Comparison of ENCODE assay signal across 1 cellular context in the genomic region with DNA sequence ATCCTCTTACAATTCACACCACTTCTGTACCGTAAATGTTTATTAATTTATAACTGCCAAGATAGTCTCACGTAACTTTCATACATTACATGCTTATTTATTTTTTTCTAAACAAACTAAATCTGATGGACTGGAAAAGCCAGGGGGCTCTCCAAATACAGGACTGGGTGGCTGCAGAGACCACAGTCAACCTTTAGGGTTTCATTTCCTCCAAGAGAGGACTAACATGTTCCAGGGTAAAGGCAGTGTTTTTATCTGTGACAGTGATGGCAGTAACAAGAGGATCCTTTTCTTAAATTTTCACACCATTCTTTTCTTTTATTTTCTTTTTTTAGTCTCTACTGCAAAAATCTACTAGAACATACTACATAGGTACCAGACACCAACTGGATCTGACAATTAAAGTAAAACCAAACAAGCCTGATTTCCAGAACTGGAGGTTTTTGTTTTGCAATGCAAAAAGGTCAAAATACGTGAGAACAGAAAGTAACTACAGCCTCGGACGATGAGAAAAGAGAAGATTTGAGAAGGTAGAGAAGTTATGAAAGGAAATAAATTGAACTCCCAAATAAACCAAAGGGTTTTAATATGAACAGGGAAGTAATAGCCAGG.
TF ChIP-seq lines count a peak whose summit lies in the region.

No MANE protein-coding gene starts in this region.

TF ChIP-seq in GM12878, 131 proteins besides CTCF, POLR2A, EP300 and RAD21 (continued from another document and continues in another):
- TF ChIP-seq MTA3 (IDR thresholded peaks at IDR 0.05; ENCODE audit: borderline replicate concordance, low read length): 0 out of 2 replicates have a peak, but pooled peaks have one; percentile 52
- TF ChIP-seq NRF1 (conservative IDR thresholded peaks at IDR 0.05; ENCODE audit: low read depth, low read length): no peak
- 0 out of 2 replicates have a peak, but pooled peaks have one; percentile 13 for TF ChIP-seq ATF7 (IDR thresholded peaks at IDR 0.05; ENCODE audit: low read depth)
- TF ChIP-seq, protein P1, sequence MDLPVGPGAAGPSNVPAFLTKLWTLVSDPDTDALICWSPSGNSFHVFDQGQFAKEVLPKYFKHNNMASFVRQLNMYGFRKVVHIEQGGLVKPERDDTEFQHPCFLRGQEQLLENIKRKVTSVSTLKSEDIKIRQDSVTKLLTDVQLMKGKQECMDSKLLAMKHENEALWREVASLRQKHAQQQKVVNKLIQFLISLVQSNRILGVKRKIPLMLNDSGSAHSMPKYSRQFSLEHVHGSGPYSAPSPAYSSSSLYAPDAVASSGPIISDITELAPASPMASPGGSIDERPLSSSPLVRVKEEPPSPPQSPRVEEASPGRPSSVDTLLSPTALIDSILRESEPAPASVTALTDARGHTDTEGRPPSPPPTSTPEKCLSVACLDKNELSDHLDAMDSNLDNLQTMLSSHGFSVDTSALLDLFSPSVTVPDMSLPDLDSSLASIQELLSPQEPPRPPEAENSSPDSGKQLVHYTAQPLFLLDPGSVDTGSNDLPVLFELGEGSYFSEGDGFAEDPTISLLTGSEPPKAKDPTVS (IDR thresholded peaks at IDR 0.05; ENCODE audit: low read depth, low read length): no peak
- TF ChIP-seq FOS (IDR thresholded peaks at IDR 0.05; ENCODE audit: borderline replicate concordance, extremely low read depth, insufficient read length): no peak
- TF ChIP-seq NR2C2 (IDR thresholded peaks at IDR 0.05; ENCODE audit: borderline replicate concordance, control insufficient read depth, insufficient read length, low read depth): no peak
- no peak for TF ChIP-seq SREBF2 (IDR thresholded peaks at IDR 0.05; ENCODE audit: low read length)
- no peak for TF ChIP-seq HDAC2 (IDR thresholded peaks at IDR 0.05)
- TF ChIP-seq SMC3 (IDR thresholded peaks at IDR 0.05; ENCODE audit: borderline replicate concordance, low read length): 0 out of 2 replicates have a peak, but pooled peaks have one; percentile 15
- no peak for TF ChIP-seq POLR2AphosphoS2 (IDR thresholded peaks at IDR 0.05; ENCODE audit: low read depth, low read length)
- TF ChIP-seq ZSCAN29 (IDR thresholded peaks at IDR 0.05): no peak
- TF ChIP-seq, protein P2, sequence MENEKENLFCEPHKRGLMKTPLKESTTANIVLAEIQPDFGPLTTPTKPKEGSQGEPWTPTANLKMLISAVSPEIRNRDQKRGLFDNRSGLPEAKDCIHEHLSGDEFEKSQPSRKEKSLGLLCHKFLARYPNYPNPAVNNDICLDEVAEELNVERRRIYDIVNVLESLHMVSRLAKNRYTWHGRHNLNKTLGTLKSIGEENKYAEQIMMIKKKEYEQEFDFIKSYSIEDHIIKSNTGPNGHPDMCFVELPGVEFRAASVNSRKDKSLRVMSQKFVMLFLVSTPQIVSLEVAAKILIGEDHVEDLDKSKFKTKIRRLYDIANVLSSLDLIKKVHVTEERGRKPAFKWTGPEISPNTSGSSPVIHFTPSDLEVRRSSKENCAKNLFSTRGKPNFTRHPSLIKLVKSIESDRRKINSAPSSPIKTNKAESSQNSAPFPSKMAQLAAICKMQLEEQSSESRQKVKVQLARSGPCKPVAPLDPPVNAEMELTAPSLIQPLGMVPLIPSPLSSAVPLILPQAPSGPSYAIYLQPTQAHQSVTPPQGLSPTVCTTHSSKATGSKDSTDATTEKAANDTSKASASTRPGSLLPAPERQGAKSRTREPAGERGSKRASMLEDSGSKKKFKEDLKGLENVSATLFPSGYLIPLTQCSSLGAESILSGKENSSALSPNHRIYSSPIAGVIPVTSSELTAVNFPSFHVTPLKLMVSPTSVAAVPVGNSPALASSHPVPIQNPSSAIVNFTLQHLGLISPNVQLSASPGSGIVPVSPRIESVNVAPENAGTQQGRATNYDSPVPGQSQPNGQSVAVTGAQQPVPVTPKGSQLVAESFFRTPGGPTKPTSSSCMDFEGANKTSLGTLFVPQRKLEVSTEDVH (IDR thresholded peaks at IDR 0.05; ENCODE audit: low read depth, partially characterized antibody): no peak
- no peak for TF ChIP-seq TBL1XR1 (IDR thresholded peaks at IDR 0.05; ENCODE audit: low read depth, low read length)
- TF ChIP-seq, protein P3, sequence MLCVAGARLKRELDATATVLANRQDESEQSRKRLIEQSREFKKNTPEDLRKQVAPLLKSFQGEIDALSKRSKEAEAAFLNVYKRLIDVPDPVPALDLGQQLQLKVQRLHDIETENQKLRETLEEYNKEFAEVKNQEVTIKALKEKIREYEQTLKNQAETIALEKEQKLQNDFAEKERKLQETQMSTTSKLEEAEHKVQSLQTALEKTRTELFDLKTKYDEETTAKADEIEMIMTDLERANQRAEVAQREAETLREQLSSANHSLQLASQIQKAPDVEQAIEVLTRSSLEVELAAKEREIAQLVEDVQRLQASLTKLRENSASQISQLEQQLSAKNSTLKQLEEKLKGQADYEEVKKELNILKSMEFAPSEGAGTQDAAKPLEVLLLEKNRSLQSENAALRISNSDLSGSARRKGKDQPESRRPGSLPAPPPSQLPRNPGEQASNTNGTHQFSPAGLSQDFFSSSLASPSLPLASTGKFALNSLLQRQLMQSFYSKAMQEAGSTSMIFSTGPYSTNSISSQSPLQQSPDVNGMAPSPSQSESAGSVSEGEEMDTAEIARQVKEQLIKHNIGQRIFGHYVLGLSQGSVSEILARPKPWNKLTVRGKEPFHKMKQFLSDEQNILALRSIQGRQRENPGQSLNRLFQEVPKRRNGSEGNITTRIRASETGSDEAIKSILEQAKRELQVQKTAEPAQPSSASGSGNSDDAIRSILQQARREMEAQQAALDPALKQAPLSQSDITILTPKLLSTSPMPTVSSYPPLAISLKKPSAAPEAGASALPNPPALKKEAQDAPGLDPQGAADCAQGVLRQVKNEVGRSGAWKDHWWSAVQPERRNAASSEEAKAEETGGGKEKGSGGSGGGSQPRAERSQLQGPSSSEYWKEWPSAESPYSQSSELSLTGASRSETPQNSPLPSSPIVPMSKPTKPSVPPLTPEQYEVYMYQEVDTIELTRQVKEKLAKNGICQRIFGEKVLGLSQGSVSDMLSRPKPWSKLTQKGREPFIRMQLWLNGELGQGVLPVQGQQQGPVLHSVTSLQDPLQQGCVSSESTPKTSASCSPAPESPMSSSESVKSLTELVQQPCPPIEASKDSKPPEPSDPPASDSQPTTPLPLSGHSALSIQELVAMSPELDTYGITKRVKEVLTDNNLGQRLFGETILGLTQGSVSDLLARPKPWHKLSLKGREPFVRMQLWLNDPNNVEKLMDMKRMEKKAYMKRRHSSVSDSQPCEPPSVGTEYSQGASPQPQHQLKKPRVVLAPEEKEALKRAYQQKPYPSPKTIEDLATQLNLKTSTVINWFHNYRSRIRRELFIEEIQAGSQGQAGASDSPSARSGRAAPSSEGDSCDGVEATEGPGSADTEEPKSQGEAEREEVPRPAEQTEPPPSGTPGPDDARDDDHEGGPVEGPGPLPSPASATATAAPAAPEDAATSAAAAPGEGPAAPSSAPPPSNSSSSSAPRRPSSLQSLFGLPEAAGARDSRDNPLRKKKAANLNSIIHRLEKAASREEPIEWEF (IDR thresholded peaks at IDR 0.05; ENCODE audit: insufficient replicate concordance, low read depth, low read length): no peak
- TF ChIP-seq, protein P4, sequence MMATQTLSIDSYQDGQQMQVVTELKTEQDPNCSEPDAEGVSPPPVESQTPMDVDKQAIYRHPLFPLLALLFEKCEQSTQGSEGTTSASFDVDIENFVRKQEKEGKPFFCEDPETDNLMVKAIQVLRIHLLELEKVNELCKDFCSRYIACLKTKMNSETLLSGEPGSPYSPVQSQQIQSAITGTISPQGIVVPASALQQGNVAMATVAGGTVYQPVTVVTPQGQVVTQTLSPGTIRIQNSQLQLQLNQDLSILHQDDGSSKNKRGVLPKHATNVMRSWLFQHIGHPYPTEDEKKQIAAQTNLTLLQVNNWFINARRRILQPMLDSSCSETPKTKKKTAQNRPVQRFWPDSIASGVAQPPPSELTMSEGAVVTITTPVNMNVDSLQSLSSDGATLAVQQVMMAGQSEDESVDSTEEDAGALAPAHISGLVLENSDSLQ (IDR thresholded peaks at IDR 0.05): peak; percentile 10; the same call in 1 of the 2 replicates
- TF ChIP-seq, protein P5, sequence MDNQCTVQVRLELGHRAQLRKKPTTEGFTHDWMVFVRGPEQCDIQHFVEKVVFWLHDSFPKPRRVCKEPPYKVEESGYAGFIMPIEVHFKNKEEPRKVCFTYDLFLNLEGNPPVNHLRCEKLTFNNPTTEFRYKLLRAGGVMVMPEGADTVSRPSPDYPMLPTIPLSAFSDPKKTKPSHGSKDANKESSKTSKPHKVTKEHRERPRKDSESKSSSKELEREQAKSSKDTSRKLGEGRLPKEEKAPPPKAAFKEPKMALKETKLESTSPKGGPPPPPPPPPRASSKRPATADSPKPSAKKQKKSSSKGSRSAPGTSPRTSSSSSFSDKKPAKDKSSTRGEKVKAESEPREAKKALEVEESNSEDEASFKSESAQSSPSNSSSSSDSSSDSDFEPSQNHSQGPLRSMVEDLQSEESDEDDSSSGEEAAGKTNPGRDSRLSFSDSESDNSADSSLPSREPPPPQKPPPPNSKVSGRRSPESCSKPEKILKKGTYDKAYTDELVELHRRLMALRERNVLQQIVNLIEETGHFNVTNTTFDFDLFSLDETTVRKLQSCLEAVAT (IDR thresholded peaks at IDR 0.05): no peak
- TF ChIP-seq, protein P6, sequence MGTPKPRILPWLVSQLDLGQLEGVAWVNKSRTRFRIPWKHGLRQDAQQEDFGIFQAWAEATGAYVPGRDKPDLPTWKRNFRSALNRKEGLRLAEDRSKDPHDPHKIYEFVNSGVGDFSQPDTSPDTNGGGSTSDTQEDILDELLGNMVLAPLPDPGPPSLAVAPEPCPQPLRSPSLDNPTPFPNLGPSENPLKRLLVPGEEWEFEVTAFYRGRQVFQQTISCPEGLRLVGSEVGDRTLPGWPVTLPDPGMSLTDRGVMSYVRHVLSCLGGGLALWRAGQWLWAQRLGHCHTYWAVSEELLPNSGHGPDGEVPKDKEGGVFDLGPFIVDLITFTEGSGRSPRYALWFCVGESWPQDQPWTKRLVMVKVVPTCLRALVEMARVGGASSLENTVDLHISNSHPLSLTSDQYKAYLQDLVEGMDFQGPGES (IDR thresholded peaks at IDR 0.05): no peak
- TF ChIP-seq SPI1 (IDR thresholded peaks at IDR 0.05; ENCODE audit: borderline replicate concordance, insufficient read depth, low read depth, low read length): peak; percentile 85
- TF ChIP-seq YY1 (IDR thresholded peaks at IDR 0.05; ENCODE audit: low read depth, low read length): no peak
- TF ChIP-seq, protein P7, sequence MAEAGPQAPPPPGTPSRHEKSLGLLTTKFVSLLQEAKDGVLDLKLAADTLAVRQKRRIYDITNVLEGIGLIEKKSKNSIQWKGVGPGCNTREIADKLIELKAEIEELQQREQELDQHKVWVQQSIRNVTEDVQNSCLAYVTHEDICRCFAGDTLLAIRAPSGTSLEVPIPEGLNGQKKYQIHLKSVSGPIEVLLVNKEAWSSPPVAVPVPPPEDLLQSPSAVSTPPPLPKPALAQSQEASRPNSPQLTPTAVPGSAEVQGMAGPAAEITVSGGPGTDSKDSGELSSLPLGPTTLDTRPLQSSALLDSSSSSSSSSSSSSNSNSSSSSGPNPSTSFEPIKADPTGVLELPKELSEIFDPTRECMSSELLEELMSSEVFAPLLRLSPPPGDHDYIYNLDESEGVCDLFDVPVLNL (IDR thresholded peaks at IDR 0.05; ENCODE audit: low read depth, low read length): no peak
- no peak for TF ChIP-seq JUNB (IDR thresholded peaks at IDR 0.05)
- TF ChIP-seq EZH2 (IDR thresholded peaks at IDR 0.05; ENCODE audit: borderline replicate concordance, control insufficient read depth, low read depth, low read length): no peak
- no peak for TF ChIP-seq SIN3A (IDR thresholded peaks at IDR 0.05; ENCODE audit: low read depth, low read length)
- TF ChIP-seq, protein P8, sequence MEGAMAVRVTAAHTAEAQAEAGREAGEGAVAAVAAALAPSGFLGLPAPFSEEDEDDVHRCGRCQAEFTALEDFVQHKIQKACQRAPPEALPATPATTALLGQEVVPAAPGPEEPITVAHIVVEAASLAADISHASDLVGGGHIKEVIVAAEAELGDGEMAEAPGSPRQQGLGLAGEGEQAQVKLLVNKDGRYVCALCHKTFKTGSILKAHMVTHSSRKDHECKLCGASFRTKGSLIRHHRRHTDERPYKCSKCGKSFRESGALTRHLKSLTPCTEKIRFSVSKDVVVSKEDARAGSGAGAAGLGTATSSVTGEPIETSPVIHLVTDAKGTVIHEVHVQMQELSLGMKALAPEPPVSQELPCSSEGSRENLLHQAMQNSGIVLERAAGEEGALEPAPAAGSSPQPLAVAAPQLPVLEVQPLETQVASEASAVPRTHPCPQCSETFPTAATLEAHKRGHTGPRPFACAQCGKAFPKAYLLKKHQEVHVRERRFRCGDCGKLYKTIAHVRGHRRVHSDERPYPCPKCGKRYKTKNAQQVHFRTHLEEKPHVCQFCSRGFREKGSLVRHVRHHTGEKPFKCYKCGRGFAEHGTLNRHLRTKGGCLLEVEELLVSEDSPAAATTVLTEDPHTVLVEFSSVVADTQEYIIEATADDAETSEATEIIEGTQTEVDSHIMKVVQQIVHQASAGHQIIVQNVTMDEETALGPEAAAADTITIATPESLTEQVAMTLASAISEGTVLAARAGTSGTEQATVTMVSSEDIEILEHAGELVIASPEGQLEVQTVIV (IDR thresholded peaks at IDR 0.05; ENCODE audit: borderline replicate concordance, partially characterized antibody): no peak
- TF ChIP-seq, protein P9, sequence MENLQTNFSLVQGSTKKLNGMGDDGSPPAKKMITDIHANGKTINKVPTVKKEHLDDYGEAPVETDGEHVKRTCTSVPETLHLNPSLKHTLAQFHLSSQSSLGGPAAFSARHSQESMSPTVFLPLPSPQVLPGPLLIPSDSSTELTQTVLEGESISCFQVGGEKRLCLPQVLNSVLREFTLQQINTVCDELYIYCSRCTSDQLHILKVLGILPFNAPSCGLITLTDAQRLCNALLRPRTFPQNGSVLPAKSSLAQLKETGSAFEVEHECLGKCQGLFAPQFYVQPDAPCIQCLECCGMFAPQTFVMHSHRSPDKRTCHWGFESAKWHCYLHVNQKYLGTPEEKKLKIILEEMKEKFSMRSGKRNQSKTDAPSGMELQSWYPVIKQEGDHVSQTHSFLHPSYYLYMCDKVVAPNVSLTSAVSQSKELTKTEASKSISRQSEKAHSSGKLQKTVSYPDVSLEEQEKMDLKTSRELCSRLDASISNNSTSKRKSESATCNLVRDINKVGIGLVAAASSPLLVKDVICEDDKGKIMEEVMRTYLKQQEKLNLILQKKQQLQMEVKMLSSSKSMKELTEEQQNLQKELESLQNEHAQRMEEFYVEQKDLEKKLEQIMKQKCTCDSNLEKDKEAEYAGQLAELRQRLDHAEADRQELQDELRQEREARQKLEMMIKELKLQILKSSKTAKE (IDR thresholded peaks at IDR 0.05; ENCODE audit: low read depth, poor library complexity, severe bottlenecking): peak; percentile 45
- 0 out of 2 replicates have a peak, but pooled peaks have one; percentile 29 for TF ChIP-seq ZBED1 (IDR thresholded peaks at IDR 0.05; ENCODE audit: borderline replicate concordance)
- TF ChIP-seq RB1 (IDR thresholded peaks at IDR 0.05; ENCODE audit: borderline replicate concordance): no peak
- TF ChIP-seq LARP7 (IDR thresholded peaks at IDR 0.05): no peak
- TF ChIP-seq IKZF1 (conservative IDR thresholded peaks at IDR 0.05): no peak
- no peak for TF ChIP-seq SREBF1 (IDR thresholded peaks at IDR 0.05; ENCODE audit: low read length)
